In the genomic region with DNA sequence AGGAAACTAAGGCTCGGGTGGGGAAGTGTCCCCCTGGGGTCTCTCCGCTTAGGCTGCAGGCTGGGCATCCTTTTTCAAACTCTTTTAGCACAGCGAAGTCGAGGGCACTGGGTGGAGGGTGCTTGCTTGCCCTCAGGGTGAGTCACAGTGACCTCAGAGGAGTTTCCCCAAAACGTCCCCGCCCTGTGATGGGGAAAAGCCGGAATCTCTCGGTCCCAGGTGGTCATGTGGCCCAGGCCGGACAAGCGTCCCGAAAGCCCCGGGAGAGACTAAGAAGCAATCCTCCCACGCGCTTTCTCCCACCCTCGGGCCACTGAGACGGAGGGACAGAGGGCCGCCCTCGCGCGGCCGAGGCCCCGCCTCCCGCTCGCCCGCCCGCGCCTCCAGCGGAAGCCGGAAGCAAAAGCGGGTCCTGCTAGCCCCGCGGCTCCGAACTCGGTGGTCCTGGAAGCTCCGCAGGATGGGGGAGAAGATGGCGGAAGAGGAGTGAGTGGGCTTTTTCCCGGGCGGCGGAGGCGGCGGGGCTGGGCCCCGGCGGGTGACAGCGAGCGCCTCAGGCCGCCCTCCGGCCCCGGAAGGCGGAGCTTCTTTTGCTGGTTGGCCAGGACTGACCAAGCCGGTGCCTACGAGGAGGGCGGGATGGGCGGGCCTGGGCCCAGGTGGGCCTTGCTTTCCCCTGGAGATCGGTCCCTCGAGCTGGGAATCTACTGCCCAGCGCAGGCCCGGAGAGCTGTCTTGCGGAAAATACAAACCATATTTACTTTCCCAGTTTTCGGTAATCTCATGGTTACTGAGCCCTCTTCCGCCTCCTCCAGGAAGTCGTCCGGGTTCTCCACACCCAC, we compare ENCODE assay signal across 8 cellular contexts. TPM values are rescaled to one million over a fixed set of nuclear protein-coding genes. Genes with fewer than 3 reads are reported as not detected.
A peak's percentile ranks its signal among the peaks of the same experiment; 100 is the strongest.
DNase-seq lines count a peak whose midpoint lies in the region; ATAC-seq, FAIRE-seq and TF ChIP-seq lines count a peak whose summit lies in the region.

Gene SLC9A8 (plus strand): TSS at position 366 of the 842 bp plus-strand sequence. CDS start 95 bp downstream, at position 461.

- peak within 1 kb of the TSS; percentile 83 for H2AFZ ChIP-seq in astrocyte (ENCODE audit: low read depth, low read length)
- H2AFZ ChIP-seq in hepatocyte, result peak within 1 kb of the TSS; percentile 83

- H3K79me2 ChIP-seq in astrocyte (ENCODE audit: insufficient read depth, low read length), result peaks cover 9% of the 10 kb centered on the region
- peaks cover 3% of the 10 kb centered on the region for H3K79me2 ChIP-seq in hepatocyte

- peaks cover 5% of the 10 kb centered on the region for H3K36me3 ChIP-seq in astrocyte (ENCODE audit: insufficient read depth, low read length)
- H3K36me3 ChIP-seq in hepatocyte (replicated peaks; ENCODE audit: insufficient read depth, low read depth), result no peaks in the 10 kb centered on the region

- no peaks in the 10 kb centered on the region for H3K9me3 Mint-ChIP-seq in T-helper 2 cell treated with Interferon-gamma antibody and Interleukin-4, amounts not matched to agents 5 μg/mL and 100 μg/mL, for 36 hours
- H3K9me3 Mint-ChIP-seq in astrocyte (ENCODE audit: unreplicated experiment), result no peaks in the 10 kb centered on the region

- no peaks in the 10 kb centered on the region for H3K9me3 ChIP-seq in astrocyte (ENCODE audit: insufficient read depth, low read depth, low read length)
- no peaks in the 10 kb centered on the region for H3K9me3 ChIP-seq in hepatocyte (ENCODE audit: low read depth)

- H3K27ac Mint-ChIP-seq in T-helper 2 cell treated with Interferon-gamma antibody and Interleukin-4, amounts not matched to agents 5 μg/mL and 100 μg/mL, for 36 hours, result peak within 1 kb of the TSS; percentile 95
- H3K27ac Mint-ChIP-seq in astrocyte (ENCODE audit: unreplicated experiment), result peak within 1 kb of the TSS; percentile 97

- H3K4me1 ChIP-seq in astrocyte (ENCODE audit: insufficient read depth, low read length), result peaks cover 18% of the 10 kb centered on the region
- peaks cover 11% of the 10 kb centered on the region for H3K4me1 ChIP-seq in hepatocyte (ENCODE audit: insufficient read depth)

- peak within 1 kb of the TSS; percentile 86 for H3K9ac ChIP-seq in astrocyte (ENCODE audit: low read length)

- peaks cover 40% of the 10 kb centered on the region for H3K4me1 Mint-ChIP-seq in T-helper 2 cell treated with Interferon-gamma antibody and Interleukin-4, amounts not matched to agents 5 μg/mL and 100 μg/mL, for 36 hours (ENCODE audit: low read depth)
- H3K4me1 Mint-ChIP-seq in astrocyte (ENCODE audit: low read depth, unreplicated experiment), result peaks cover 13% of the 10 kb centered on the region

- peak; percentile 22 for TF ChIP-seq CTCF in astrocyte (IDR thresholded peaks at IDR 0.05; ENCODE audit: insufficient read depth, low read depth, low read length)
- peak; percentile 30 for TF ChIP-seq CTCF in hepatocyte (IDR thresholded peaks at IDR 0.05; ENCODE audit: poor library complexity)

- H3K9me2 ChIP-seq in hepatocyte (replicated peaks; ENCODE audit: insufficient read depth), result no peaks in the 10 kb centered on the region

- H3K4me3 ChIP-seq in astrocyte (ENCODE audit: insufficient read depth, low read depth, low read length) (peak within 1 kb of the TSS; percentile 77), hepatocyte (peak within 1 kb of the TSS; percentile 71)

- H3K27me3 Mint-ChIP-seq in T-helper 2 cell treated with Interferon-gamma antibody and Interleukin-4, amounts not matched to agents 5 μg/mL and 100 μg/mL, for 36 hours (ENCODE audit: low read depth), result no peaks in the 10 kb centered on the region
- no peaks in the 10 kb centered on the region for H3K27me3 Mint-ChIP-seq in astrocyte (ENCODE audit: low read depth, unreplicated experiment)

- H3K27me3 ChIP-seq in astrocyte (ENCODE audit: insufficient read depth, low read length) (no peaks in the 10 kb centered on the region), hepatocyte (no peaks in the 10 kb centered on the region)

- no peak for FAIRE-seq in astrocyte (lab: Jason Lieb, UNC)

- peak within 1 kb of the TSS; percentile 91 for H3K4me2 ChIP-seq in astrocyte (ENCODE audit: low read length)
- H3K4me2 ChIP-seq in hepatocyte, result peak within 1 kb of the TSS; percentile 93

- H3K4me3 Mint-ChIP-seq in T-helper 2 cell treated with Interferon-gamma antibody and Interleukin-4, amounts not matched to agents 5 μg/mL and 100 μg/mL, for 36 hours, result peak within 1 kb of the TSS; percentile 94
- peak within 1 kb of the TSS; percentile 93 for H3K4me3 Mint-ChIP-seq in astrocyte (ENCODE audit: unreplicated experiment)

- ATAC-seq in GM18502 (IDR thresholded peaks at IDR 0.05; ENCODE audit: poor library complexity, unreplicated experiment) (peak; percentile 83), HG02938 (IDR thresholded peaks at IDR 0.05; ENCODE audit: unreplicated experiment) (peak; percentile 72)

- WGBS in hepatocyte (ENCODE audit: low lambda C conversion rate, missing lambda C conversion rate), result 1% methylated on average over 52 of the region's 62 CpGs

- H3K36me3 Mint-ChIP-seq in T-helper 2 cell treated with Interferon-gamma antibody and Interleukin-4, amounts not matched to agents 5 μg/mL and 100 μg/mL, for 36 hours (ENCODE audit: low read depth), result peaks cover 33% of the 10 kb centered on the region
- peaks cover 7% of the 10 kb centered on the region for H3K36me3 Mint-ChIP-seq in astrocyte (ENCODE audit: low read depth, unreplicated experiment)

- H3K27ac ChIP-seq in astrocyte (ENCODE audit: low read depth, low read length) (peak within 1 kb of the TSS; percentile 82), hepatocyte (peak within 1 kb of the TSS; percentile 98)

- H4K20me1 ChIP-seq in astrocyte (ENCODE audit: insufficient read depth, low read length), result no peaks in the 10 kb centered on the region
- no peaks in the 10 kb centered on the region for H4K20me1 ChIP-seq in hepatocyte (ENCODE audit: insufficient read depth, poor library complexity, severe bottlenecking)

- DNase-seq in NCI-H2029 (lab: John Stamatoyannopoulos, UW) (peak; percentile 61), astrocyte (ENCODE audit: low read depth) (peak; percentile 72), hepatocyte (ENCODE audit: low spot score) (peak; percentile 95), renal cortical epithelial cell (ENCODE audit: low read depth) (peak; percentile 87), cortex of kidney (lab: John Stamatoyannopoulos, UW) (no peak)
- peak; percentile 91 for DNase-seq in T-helper 2 cell treated with Interferon-gamma antibody and Interleukin-4, amounts not matched to agents 5 μg/mL and 100 μg/mL, for 36 hours (ENCODE audit: low spot score)

RNA-seq across cellular contexts. Expression of gene SLC9A8, which starts in this region (rescaled TPM):
- total RNA-seq in astrocyte (6.2 and 6.9 TPM in 2 replicates), hepatocyte (6.7 and 10.4 TPM in 2 replicates), renal cortical epithelial cell (5.7 and 10.3 TPM in 2 replicates)
- polyA plus RNA-seq in hepatocyte, result 4.9 and 8.2 TPM in 2 replicates
